Comparison of ENCODE assay signal across 37 cellular contexts in the genomic region with DNA sequence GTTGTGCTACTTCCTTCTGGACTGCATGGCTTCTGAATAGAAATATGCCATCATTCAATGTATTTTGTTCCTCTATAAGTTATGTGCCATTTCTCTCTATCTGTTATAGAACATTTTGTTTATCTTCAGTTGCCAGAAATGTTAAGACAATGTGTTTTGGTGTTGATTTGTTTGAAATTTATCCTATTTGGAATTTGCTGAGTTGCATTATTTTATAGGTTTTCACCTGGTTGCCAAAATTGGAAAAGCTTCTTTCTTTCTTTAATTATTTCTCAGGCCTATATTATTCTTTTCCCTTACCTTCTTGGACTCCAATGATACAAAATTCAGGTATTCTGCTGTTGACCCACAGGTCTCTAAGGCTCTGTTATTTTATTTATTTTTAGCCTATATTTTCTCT. TPM values are rescaled to one million over a fixed set of nuclear protein-coding genes. Genes with fewer than 3 reads are reported as not detected.
"Had no signal": no experiment of that assay in that cellular context is flagged by ENCODE, and none has a peak within 500 bp of the region (broad histone marks: within the 10 kb centered on the region; RNA-seq: fewer than 3 reads in every experiment).

No MANE protein-coding gene starts in this region.

- FAIRE-seq: bronchial epithelial cell, TTC549 had no signal

- H3K27me3 ChIP-seq: cardiac muscle cell had no signal

- H3K4me3 ChIP-seq: adrenal gland, cardiac muscle cell had no signal

- ATAC-seq: activated CD4-positive, alpha-beta T cell treated with anti-CD3 and anti-CD28 coated beads for 36 hours; activated CD4-positive, CD25-positive, alpha-beta regulatory T cell treated with anti-CD3 and anti-CD28 coated beads, Interleukin-2, amount 50 U/mL, for 24 hours; activated CD8-positive, alpha-beta T cell treated with anti-CD3 and anti-CD28 coated beads for 36 hours; activated naive CD4-positive, alpha-beta T cell treated with anti-CD3 and anti-CD28 coated beads, Interleukin-2, amount 50 U/mL, for 72 hours; activated T-cell treated with anti-CD3 and anti-CD28 coated beads, Interleukin-2, amount 50 U/mL, for 4 hours; activated T-cell treated with anti-CD3 and anti-CD28 coated beads, Interleukin-2, amount 50 U/mL, for 72 hours; activated T-helper 17 cell treated with anti-CD3 and anti-CD28 coated beads, Interleukin-2, amount 50 U/mL, for 72 hours; WTC11 had no signal

- H3K4me1 ChIP-seq: adrenal gland had no signal

- H3K27ac ChIP-seq: adrenal gland, cardiac muscle cell, WERI-Rb-1 had no signal

- H3K9me3 ChIP-seq: adrenal gland had no signal

- DNase-seq: activated CD4-positive, alpha-beta memory T cell treated with anti-CD3 and anti-CD28 coated beads for 36 hours; activated CD4-positive, alpha-beta T cell treated with anti-CD3 and anti-CD28 coated beads for 1 hour; activated CD4-positive, alpha-beta T cell treated with anti-CD3 and anti-CD28 coated beads for 36 hours; activated CD4-positive, alpha-beta T cell treated with anti-CD3 and anti-CD28 coated beads for 48 hours; activated CD4-positive, alpha-beta T cell treated with anti-CD3 and anti-CD28 coated beads, Interleukin-2, amount 10 ng/mL, durations not matched to agents 7 days and 5 days; activated CD4-positive, CD25-positive, alpha-beta regulatory T cell; activated CD8-positive, alpha-beta memory T cell treated with anti-CD3 and anti-CD28 coated beads, Interleukin-2, amount 50 U/mL, for 4 hours; activated CD8-positive, alpha-beta T cell treated with anti-CD3 and anti-CD28 coated beads for 36 hours; activated effector memory CD4-positive, alpha-beta T cell treated with anti-CD3 and anti-CD28 coated beads, Interleukin-2, amount 50 U/mL, for 16 hours; activated gamma-delta T cell treated with Interleukin-2 at 50 U/mL for 16 hours; activated naive CD4-positive, alpha-beta T cell; activated naive CD4-positive, alpha-beta T cell treated with anti-CD3 and anti-CD28 coated beads for 36 hours; activated naive CD4-positive, alpha-beta T cell treated with anti-CD3 and anti-CD28 coated beads, Interleukin-2, amount 50 U/mL, for 16 hours; activated naive CD8-positive, alpha-beta T cell treated with anti-CD3 and anti-CD28 coated beads for 36 hours; activated T-cell treated with anti-CD3 and anti-CD28 coated beads for 4 hours; activated T-cell treated with anti-CD3 and anti-CD28 coated beads, Interleukin-2, amount 50 U/mL, for 1 hour; activated T-cell treated with anti-CD3 and anti-CD28 coated beads, Interleukin-2, amount 50 U/mL, for 4 hours; activated T-cell treated with anti-CD3 and anti-CD28 coated beads, Interleukin-2, amount 50 U/mL, for 72 hours; adrenal gland; amniotic stem cell; aorta; caudate nucleus; cerebellar nuclear complex; T-helper 1 cell; T-helper 2 cell; T-helper 9 cell; WERI-Rb-1 had no signal

- H3K36me3 ChIP-seq: adrenal gland, cardiac muscle cell, WERI-Rb-1 had no signal

RNA-seq across cellular contexts. Expression of a gene that starts 33.4 kb away (rescaled TPM):
- total RNA-seq: activated CD4-positive, alpha-beta memory T cell treated with anti-CD3 and anti-CD28 coated beads for 36 hours; activated CD4-positive, alpha-beta T cell treated with anti-CD3 and anti-CD28 coated beads for 36 hours; activated CD4-positive, alpha-beta T cell treated with anti-CD3 and anti-CD28 coated beads, Interleukin-2, amount 10 ng/mL, durations not matched to agents 7 days and 5 days; activated CD8-positive, alpha-beta memory T cell treated with anti-CD3 and anti-CD28 coated beads for 36 hours; activated CD8-positive, alpha-beta T cell treated with anti-CD3 and anti-CD28 coated beads for 36 hours; activated naive CD4-positive, alpha-beta T cell treated with anti-CD3 and anti-CD28 coated beads for 36 hours; activated naive CD4-positive, alpha-beta T cell treated with anti-CD3 and anti-CD28 coated beads, Interleukin-2, amount 50 U/mL, for 72 hours; activated naive CD8-positive, alpha-beta T cell treated with anti-CD3 and anti-CD28 coated beads for 36 hours; activated T-cell treated with anti-CD3 and anti-CD28 coated beads, Interleukin-2, amount 50 U/mL, for 4 hours; activated T-cell treated with anti-CD3 and anti-CD28 coated beads, Interleukin-2, amount 50 U/mL, for 72 hours; activated T-helper 1 cell treated with anti-CD3 and anti-CD28 coated beads, Interleukin-12 subunit alpha, Interleukin-12 subunit beta, Interleukin-2, Interleukin-4 antibody, amounts not matched to agents 30 ng/mL and 10 ng/mL and 1 ng/mL, durations not matched to agents 14 hours and 24 hours and 36 hours; activated T-helper 17 cell treated with anti-CD3 and anti-CD28 coated beads, Interleukin-2, amount 50 U/mL, for 72 hours; bronchial epithelial cell; chondrocyte; WTC11 had no signal
- polyA plus RNA-seq: aorta, cardiac muscle cell had no signal
